In the genomic region with DNA sequence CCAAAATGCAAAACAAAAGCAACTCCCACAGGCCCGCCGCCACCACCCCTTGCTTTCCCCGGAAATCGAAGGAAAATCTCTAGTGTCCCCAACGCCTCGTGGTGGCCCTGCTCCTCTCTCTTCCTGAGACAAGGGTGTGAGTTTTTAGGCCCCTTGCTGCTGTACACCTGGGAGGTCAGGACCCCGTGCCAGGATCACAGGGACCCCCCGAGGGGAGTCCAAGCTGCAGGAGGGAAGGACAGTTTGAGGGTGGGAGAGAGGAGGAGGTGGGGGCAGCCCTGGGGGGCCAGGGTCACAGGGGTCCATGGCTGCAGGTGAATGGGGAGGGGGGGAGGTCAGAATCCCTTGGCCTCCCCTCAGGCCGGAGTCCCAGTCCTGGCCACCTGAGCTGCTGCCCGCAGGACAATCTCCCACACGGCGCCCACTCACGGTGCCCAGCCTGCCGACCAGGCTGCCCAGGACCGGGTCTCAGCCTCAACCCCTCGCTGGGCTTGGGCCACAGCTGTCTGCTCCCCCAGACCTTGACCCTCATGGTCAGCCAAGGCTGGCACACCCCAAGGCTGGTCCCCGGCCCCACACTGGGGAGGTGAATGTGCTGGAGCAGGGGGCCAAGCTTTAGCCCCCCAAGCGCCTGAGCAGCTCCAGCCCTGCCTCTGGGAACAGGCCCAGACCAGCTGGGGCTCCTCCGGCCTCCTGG, we compare ENCODE assay signal across 8 cellular contexts. TPM values are rescaled to one million over a fixed set of nuclear protein-coding genes. Genes with fewer than 3 reads are reported as not detected.
A peak's percentile ranks its signal among the peaks of the same experiment; 100 is the strongest.
DNase-seq lines count a peak whose midpoint lies in the region; ATAC-seq and TF ChIP-seq lines count a peak whose summit lies in the region.

No MANE protein-coding gene starts in this region.

- H3K4me3 Mint-ChIP-seq in Calu3 (ENCODE audit: low read depth, unreplicated experiment), result peak overlapping the region; percentile 64

- peaks cover 36% of the 10 kb centered on the region for H3K4me1 ChIP-seq in psoas muscle

- H3K27ac ChIP-seq in RWPE1 (peak overlapping the region; percentile 93), psoas muscle (peak overlapping the region; percentile 64)

- H3K27me3 ChIP-seq in psoas muscle (ENCODE audit: insufficient read depth in 3 of 3, low read length in 2 of 3), result no peaks in the 10 kb centered on the region

- no peaks in the 10 kb centered on the region for H3K9me3 Mint-ChIP-seq in Calu3 (ENCODE audit: low read depth, unreplicated experiment)

- POLR2A ChIA-PET in RWPE1 (lab: Yijun Ruan, JAX; ENCODE audit: low non-redundant PET), result no interaction called here

- H3K4me1 Mint-ChIP-seq in Calu3 (ENCODE audit: low read depth, unreplicated experiment), result peaks cover 10% of the 10 kb centered on the region

- H3K27ac Mint-ChIP-seq in Calu3 (ENCODE audit: unreplicated experiment), result peak overlapping the region; percentile 92

- BruUV-seq in Calu3 (replicated peaks; lab: Mats Ljungman, UMichigan), result no TSS peak

- intact Hi-C loops in Calu3 (cut with micrococcal nuclease; ENCODE audit: unreplicated experiment), result loop anchor here (5.0 kb wide), 1 partner anchor 229 kb away; no protein-coding TSS in a partner anchor
- intact Hi-C loops in Right ventricle myocardium superior (cut with DNase I), result loop anchor here (2.0 kb wide), 1 partner anchor 232 kb away; no protein-coding TSS in a partner anchor
- intact Hi-C loops in psoas muscle (cut with DNase I), result loop anchor here in 1 of 2 donors (2.0 kb wide), 1 partner anchor 230 kb away; no protein-coding TSS in a partner anchor

- TF ChIP-seq CTCF in Calu3 (IDR thresholded peaks at IDR 0.05; ENCODE audit: unreplicated experiment), result no peak
- TF ChIP-seq CTCF in RWPE1 (conservative IDR thresholded peaks at IDR 0.05; ENCODE audit: low read depth), result no peak
- no peak for TF ChIP-seq CTCF in psoas muscle (IDR thresholded peaks at IDR 0.05)

- peaks cover 13% of the 10 kb centered on the region for H3K27me3 Mint-ChIP-seq in Calu3 (ENCODE audit: unreplicated experiment)

- 37 to 57% (median 38%) methylated on average over 19 of the region's 19 CpGs for WGBS in psoas muscle, 3 donors

- ATAC-seq in Right ventricle myocardium superior (ENCODE audit: poor library complexity), result no peak
- ATAC-seq in psoas muscle, result no peak
- ATAC-seq in HG03097 (IDR thresholded peaks at IDR 0.05; ENCODE audit: low FRiP score, unreplicated experiment), result no peak
- no peak for ATAC-seq in HG03280 (IDR thresholded peaks at IDR 0.05; ENCODE audit: unreplicated experiment)
- ATAC-seq in HG03159 (IDR thresholded peaks at IDR 0.05; ENCODE audit: unreplicated experiment), result no peak

- H3K9me3 ChIP-seq in psoas muscle, result no peaks in the 10 kb centered on the region

- H3K36me3 Mint-ChIP-seq in Calu3 (ENCODE audit: insufficient read depth, unreplicated experiment), result peaks cover 69% of the 10 kb centered on the region

- CTCF ChIA-PET in Calu3 (lab: Charles Lee), result no interaction called here
- CTCF ChIA-PET in RWPE1 (lab: Yijun Ruan, JAX), result interaction anchor here (0.6 to 1.1 kb wide), 6 partner anchors 20 to 830 kb away, joined by 3 to 4 read pairs (median 3); no protein-coding TSS in a partner anchor

- no peaks in the 10 kb centered on the region for H3K36me3 ChIP-seq in psoas muscle (ENCODE audit: insufficient read depth in 1 of 2, low read depth in 1 of 2)

- H3K4me3 ChIP-seq in psoas muscle, result no peak overlapping the region

- no peak for DNase-seq in Calu3
- no peak for DNase-seq in RWPE1 (ENCODE audit: low spot score)
- DNase-seq in Right ventricle myocardium superior, result peak; percentile 27
- peak in 1 of 2 donors; percentile 45 for DNase-seq in psoas muscle
- no peak for DNase-seq in stimulated activated CD4-positive, alpha-beta T cell treated with anti-CD3 and anti-CD28 coated beads, Interleukin-12 subunit alpha, Interleukin-12 subunit beta, amount 100 ng/mL, for 4 hours

RNA-seq across cellular contexts. Expression of a gene that starts 19.9 kb away (rescaled TPM):
- total RNA-seq in Calu3 (2022) (0.38 and 0.51 TPM in 2 replicates), Right ventricle myocardium superior (39.7 TPM), psoas muscle (10 to 100 TPM in 1 of 4 donors, 1 to 10 TPM in 3; 3.1 to 11.0 (median 5.3) TPM)
- 1 to 10 TPM; 1.8 to 3.3 (median 2.0) TPM for polyA plus RNA-seq in psoas muscle
